Comparison of ENCODE assay signal across 16 cellular contexts in genomic region chr2:71238089-71238488, GRCh38. TPM values are rescaled to one million over a fixed set of nuclear protein-coding genes. Genes with fewer than 3 reads are reported as not detected.
DNase-seq lines count a peak whose midpoint lies in the region; ATAC-seq and TF ChIP-seq lines count a peak whose summit lies in the region.
"Had no signal": no experiment of that assay in that cellular context is flagged by ENCODE, and none has a peak within 500 bp of the region (broad histone marks: within the 10 kb centered on the region; RNA-seq: fewer than 3 reads in every experiment).

No MANE protein-coding gene starts in this region.

- H3K27me3 ChIP-seq in GM23338 (ENCODE audit: insufficient read depth) (no peaks in the 10 kb centered on the region), skeletal muscle tissue (ENCODE audit: control insufficient read depth in 3 of 3, insufficient read depth in 3 of 3, low read length in 3 of 3) (no peaks in the 10 kb centered on the region), vagina (no peaks in the 10 kb centered on the region)

- H3K4me2 ChIP-seq in GM23338, result no peak overlapping the region

- no peak overlapping the region for H3K27ac ChIP-seq in GM23338 (ENCODE audit: low read depth)
- peak overlapping the region; percentile 69 for H3K27ac ChIP-seq in skeletal muscle tissue (ENCODE audit: low read depth, low read length)
- no peak overlapping the region for H3K27ac ChIP-seq in vagina
- H3K27ac ChIP-seq: GM23248 had no signal

- peaks cover 3% of the 10 kb centered on the region; the same call in 1 of the 2 replicates for H3K36me3 ChIP-seq in GM23338 (ENCODE audit: insufficient read depth)
- H3K36me3 ChIP-seq in skeletal muscle tissue (ENCODE audit: control insufficient read depth in 3 of 3, insufficient read depth in 3 of 3, low read length in 3 of 3), result no peaks in the 10 kb centered on the region
- no peaks in the 10 kb centered on the region for H3K36me3 ChIP-seq in vagina

- no peak for TF ChIP-seq CTCF in GM23338 (conservative IDR thresholded peaks at IDR 0.05; ENCODE audit: low read depth in 2 of 2)
- TF ChIP-seq CTCF in vagina (IDR thresholded peaks at IDR 0.05), result no peak

- H4K20me1 ChIP-seq in GM23338 (replicated peaks; ENCODE audit: insufficient read depth), result no peaks in the 10 kb centered on the region; the same call in 1 of the 2 replicates

- H3K79me2 ChIP-seq in GM23338 (replicated peaks; ENCODE audit: insufficient read depth), result no peaks in the 10 kb centered on the region

- intact Hi-C loops in Right ventricle myocardium superior (cut with DNase I), result no loop called here
- intact Hi-C loops in left cardiac atrium (cut with DNase I), result no loop called here
- intact Hi-C loops in left ventricle myocardium superior (cut with micrococcal nuclease), result no loop called here
- intact Hi-C loops in vagina (cut with DNase I), result no loop called here

- peaks cover 10% of the 10 kb centered on the region for H3K9me2 ChIP-seq in GM23338 (ENCODE audit: insufficient read depth)

- no peak for DNase-seq in Right ventricle myocardium superior
- no peak for DNase-seq in left cardiac atrium
- no peak for DNase-seq in GM23338 (ENCODE audit: low spot score)
- no peak for DNase-seq in left ventricle myocardium superior
- no peak for DNase-seq in vagina (ENCODE audit: extremely low spot score in 2 of 2)
- DNase-seq: 8988T; C1 segment of cervical spinal cord; Caco-2; CD4-positive, alpha-beta memory T cell; DMS153; DND-41; GM23248; H9 had no signal

- H3K9me3 ChIP-seq in skeletal muscle tissue (ENCODE audit: control insufficient read depth in 3 of 3, low read length in 3 of 3) (no peaks in the 10 kb centered on the region), vagina (no peaks in the 10 kb centered on the region)

- H2AFZ ChIP-seq in GM23338, result peak overlapping the region; percentile 47; the same call in 1 of the 2 replicates
- H2AFZ ChIP-seq: GM23248 had no signal

- peaks cover 16% of the 10 kb centered on the region for H3K9me3 Mint-ChIP-seq in GM23338

- H3K4me1 ChIP-seq in GM23338 (ENCODE audit: insufficient read depth) (peaks cover 15% of the 10 kb centered on the region), skeletal muscle tissue (ENCODE audit: control insufficient read depth in 3 of 3, insufficient read depth in 3 of 3, low read length in 3 of 3) (peaks cover 36 to 57% (median 47%) of the 10 kb centered on the region in 3 donors), vagina (peaks cover 12% of the 10 kb centered on the region)

- no peak for TF ChIP-seq POLR2A in vagina (IDR thresholded peaks at IDR 0.05)

- peaks cover 13% of the 10 kb centered on the region; the same call in 2 of the 3 replicates for H3K36me3 Mint-ChIP-seq in GM23338 (ENCODE audit: low read depth)
- H3K36me3 Mint-ChIP-seq: CD4-positive, alpha-beta memory T cell had no signal

- no peak overlapping the region for H3K4me3 Mint-ChIP-seq in GM23338
- H3K4me3 Mint-ChIP-seq: CD4-positive, alpha-beta memory T cell; H9 had no signal

- H3F3A ChIP-seq in GM23338 (replicated peaks; ENCODE audit: low read depth), result no peaks in the 10 kb centered on the region

- H3K27ac Mint-ChIP-seq in GM23338, result no peak overlapping the region; the same call in 1 of the 2 replicates
- H3K27ac Mint-ChIP-seq: CD4-positive, alpha-beta memory T cell; H9 had no signal

- ATAC-seq in Right ventricle myocardium superior (ENCODE audit: poor library complexity) (peak; percentile 61), left cardiac atrium (no peak), GM23338 (no peak), left ventricle myocardium superior (peak; percentile 69), GM21723 (IDR thresholded peaks at IDR 0.05; ENCODE audit: unreplicated experiment) (no peak)
- ATAC-seq: HCT116 had no signal

- H3K4me1 Mint-ChIP-seq in GM23338, result peaks cover 13% of the 10 kb centered on the region
- H3K4me1 Mint-ChIP-seq: CD4-positive, alpha-beta memory T cell had no signal

- no peaks in the 10 kb centered on the region for H3K27me3 Mint-ChIP-seq in GM23338 (ENCODE audit: insufficient read depth, low read depth, poor library complexity)

- no peak overlapping the region for H3K4me3 ChIP-seq in GM23338
- no peak overlapping the region for H3K4me3 ChIP-seq in skeletal muscle tissue (ENCODE audit: low read length in 3 of 3)
- H3K4me3 ChIP-seq in vagina, result no peak overlapping the region
- H3K4me3 ChIP-seq: GM23248 had no signal

- H3K9ac ChIP-seq in skeletal muscle tissue (ENCODE audit: low read depth in 1 of 3, low read length in 3 of 3), result peak overlapping the region in 2 of 3 donors; percentile 52 to 57
- H3K9ac ChIP-seq: GM23248 had no signal

TF ChIP-seq in GM23338, 12 proteins besides CTCF, POLR2A, EP300 and RAD21:
- no peak for TF ChIP-seq ZNF462 (CRISPR knock-in tag; IDR thresholded peaks at IDR 0.05)
- TF ChIP-seq STAT1 (IDR thresholded peaks at IDR 0.05; ENCODE audit: unreplicated experiment), result no peak
- TF ChIP-seq NANOG (IDR thresholded peaks at IDR 0.05; ENCODE audit: borderline replicate concordance), result no peak
- TF ChIP-seq ZNF114 (CRISPR knock-in tag; IDR thresholded peaks at IDR 0.05), result no peak
TF ChIP-seq in GM23338: peak in this region for 0.

RNA-seq across cellular contexts. Expression of gene PAIP2B, which starts 11.2 kb away (rescaled TPM):
- total RNA-seq in Right ventricle myocardium superior (69.7 TPM), left cardiac atrium (10 to 100 TPM; 15.1 to 20.5 TPM), left ventricle myocardium superior (78.1 TPM), skeletal muscle tissue (5.7 TPM), vagina (7.6 TPM)
- total RNA-seq in GM23338 (2014; rRNA removed; shearing (Covaris generic)), result 27.4 and 29.7 TPM in 2 replicates
- 6.1 and 7.6 TPM in 2 replicates for polyA plus RNA-seq in GM23338 (2016; fragmentation: Nextera tagmentation; extraction: Ambion mirVana)

Comparison
In these comparisons a context has a peak if more than half of its experiments do, and no peak if none do; other contexts are left out.
1. ATAC-seq: peak in Right ventricle myocardium superior (single experiment) and left ventricle myocardium superior (single experiment); none in left cardiac atrium (0 of 2), GM23338 (single experiment) and GM21723 (single experiment).